ENCODE assay signal across 8 cellular contexts in genomic region chr1:8314346-8315280, GRCh38. TPM values are rescaled to one million over a fixed set of nuclear protein-coding genes. Genes with fewer than 3 reads are reported as not detected.
A peak's percentile ranks its signal among the peaks of the same experiment; 100 is the strongest.
DNase-seq lines count a peak whose midpoint lies in the region; ATAC-seq and TF ChIP-seq lines count a peak whose summit lies in the region.

No MANE protein-coding gene starts in this region.

- DNase-seq in DMS114 treated with DMSO at 0.1 percent for 48 hours (lab: John Stamatoyannopoulos, UW; ENCODE audit: unreplicated experiment) (peak; percentile 26), RPMI7951 (ENCODE audit: low read depth) (peak; percentile 76), glutamatergic neuron (peak; percentile 84), posterior cingulate gyrus (peak; percentile 57 to 96 (median 79)), mesenteric fat pad (ENCODE audit: low spot score) (no peak)
- peak in 1 of 2 donors; percentile 51 for DNase-seq in activated naive CD4-positive, alpha-beta T cell treated with anti-CD3 and anti-CD28 coated beads, Interleukin-2, amount 50 U/mL, for 72 hours (ENCODE audit: low spot score in 2 of 2)

- H3K4me3 Mint-ChIP-seq in glutamatergic neuron (ENCODE audit: unreplicated experiment) = no peak overlapping the region

- TF ChIP-seq CTCF in glutamatergic neuron (IDR thresholded peaks at IDR 0.05; ENCODE audit: partially characterized antibody, unreplicated experiment) = peak; percentile 80

- intact Hi-C loops in posterior cingulate gyrus (cut with DNase I) = loop anchor here (2.0 kb wide), 1 partner anchor 284 kb away; no protein-coding TSS in a partner anchor

- 0 out of 2 replicates have a peak, but pooled peaks have one; percentile 12 for TF ChIP-seq EP300 in Ishikawa (IDR thresholded peaks at IDR 0.05; ENCODE audit: borderline replicate concordance)

- ATAC-seq in activated naive CD4-positive, alpha-beta T cell treated with anti-CD3 and anti-CD28 coated beads, Interleukin-2, amount 50 U/mL, for 72 hours = peak; percentile 35 to 63
- ATAC-seq in GM18868 (IDR thresholded peaks at IDR 0.05; ENCODE audit: unreplicated experiment) = no peak

- TF ChIP-seq RAD21 in Ishikawa (IDR thresholded peaks at IDR 0.05; ENCODE audit: low read depth) = peak; percentile 100

- no peaks in the 10 kb centered on the region for H3K36me3 Mint-ChIP-seq in activated naive CD4-positive, alpha-beta T cell treated with anti-CD3 and anti-CD28 coated beads, Interleukin-2, amount 50 U/mL, for 72 hours
- no peaks in the 10 kb centered on the region for H3K36me3 Mint-ChIP-seq in glutamatergic neuron (ENCODE audit: unreplicated experiment)

- peaks cover 6% of the 10 kb centered on the region for H3K4me1 Mint-ChIP-seq in glutamatergic neuron (ENCODE audit: low read depth, unreplicated experiment)

- no peak overlapping the region for H3K27ac Mint-ChIP-seq in activated naive CD4-positive, alpha-beta T cell treated with anti-CD3 and anti-CD28 coated beads, Interleukin-2, amount 50 U/mL, for 72 hours
- H3K27ac Mint-ChIP-seq in glutamatergic neuron (ENCODE audit: unreplicated experiment) = no peak overlapping the region

- H3K27me3 Mint-ChIP-seq in glutamatergic neuron (ENCODE audit: unreplicated experiment) = peaks cover 11% of the 10 kb centered on the region

- no peaks in the 10 kb centered on the region for H3K9me3 Mint-ChIP-seq in activated naive CD4-positive, alpha-beta T cell treated with anti-CD3 and anti-CD28 coated beads, Interleukin-2, amount 50 U/mL, for 72 hours
- H3K9me3 Mint-ChIP-seq in glutamatergic neuron (ENCODE audit: unreplicated experiment) = peaks cover 2% of the 10 kb centered on the region

TF ChIP-seq in Ishikawa, 13 proteins besides CTCF, POLR2A, EP300 and RAD21:
- TF ChIP-seq TCF12 (IDR thresholded peaks at IDR 0.05; ENCODE audit: low read depth) (no peak), CEBPB (IDR thresholded peaks at IDR 0.05) (no peak), FOXM1 (IDR thresholded peaks at IDR 0.05; ENCODE audit: borderline replicate concordance, low read depth) (no peak), TAF1 (IDR thresholded peaks at IDR 0.05; ENCODE audit: low read depth) (no peak), ZBTB7A (IDR thresholded peaks at IDR 0.05; ENCODE audit: low read depth) (no peak), TEAD4 (IDR thresholded peaks at IDR 0.05) (no peak), MAX (IDR thresholded peaks at IDR 0.05) (no peak), CREB1 (IDR thresholded peaks at IDR 0.05; ENCODE audit: low read depth) (no peak), YY1 (IDR thresholded peaks at IDR 0.05; ENCODE audit: low read depth) (no peak), NFIC (IDR thresholded peaks at IDR 0.05) (no peak), EGR1 (IDR thresholded peaks at IDR 0.05) (no peak)
- TF ChIP-seq, protein P1, sequence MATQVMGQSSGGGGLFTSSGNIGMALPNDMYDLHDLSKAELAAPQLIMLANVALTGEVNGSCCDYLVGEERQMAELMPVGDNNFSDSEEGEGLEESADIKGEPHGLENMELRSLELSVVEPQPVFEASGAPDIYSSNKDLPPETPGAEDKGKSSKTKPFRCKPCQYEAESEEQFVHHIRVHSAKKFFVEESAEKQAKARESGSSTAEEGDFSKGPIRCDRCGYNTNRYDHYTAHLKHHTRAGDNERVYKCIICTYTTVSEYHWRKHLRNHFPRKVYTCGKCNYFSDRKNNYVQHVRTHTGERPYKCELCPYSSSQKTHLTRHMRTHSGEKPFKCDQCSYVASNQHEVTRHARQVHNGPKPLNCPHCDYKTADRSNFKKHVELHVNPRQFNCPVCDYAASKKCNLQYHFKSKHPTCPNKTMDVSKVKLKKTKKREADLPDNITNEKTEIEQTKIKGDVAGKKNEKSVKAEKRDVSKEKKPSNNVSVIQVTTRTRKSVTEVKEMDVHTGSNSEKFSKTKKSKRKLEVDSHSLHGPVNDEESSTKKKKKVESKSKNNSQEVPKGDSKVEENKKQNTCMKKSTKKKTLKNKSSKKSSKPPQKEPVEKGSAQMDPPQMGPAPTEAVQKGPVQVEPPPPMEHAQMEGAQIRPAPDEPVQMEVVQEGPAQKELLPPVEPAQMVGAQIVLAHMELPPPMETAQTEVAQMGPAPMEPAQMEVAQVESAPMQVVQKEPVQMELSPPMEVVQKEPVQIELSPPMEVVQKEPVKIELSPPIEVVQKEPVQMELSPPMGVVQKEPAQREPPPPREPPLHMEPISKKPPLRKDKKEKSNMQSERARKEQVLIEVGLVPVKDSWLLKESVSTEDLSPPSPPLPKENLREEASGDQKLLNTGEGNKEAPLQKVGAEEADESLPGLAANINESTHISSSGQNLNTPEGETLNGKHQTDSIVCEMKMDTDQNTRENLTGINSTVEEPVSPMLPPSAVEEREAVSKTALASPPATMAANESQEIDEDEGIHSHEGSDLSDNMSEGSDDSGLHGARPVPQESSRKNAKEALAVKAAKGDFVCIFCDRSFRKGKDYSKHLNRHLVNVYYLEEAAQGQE (IDR thresholded peaks at IDR 0.05; ENCODE audit: low read depth) = no peak
- TF ChIP-seq, protein P2, sequence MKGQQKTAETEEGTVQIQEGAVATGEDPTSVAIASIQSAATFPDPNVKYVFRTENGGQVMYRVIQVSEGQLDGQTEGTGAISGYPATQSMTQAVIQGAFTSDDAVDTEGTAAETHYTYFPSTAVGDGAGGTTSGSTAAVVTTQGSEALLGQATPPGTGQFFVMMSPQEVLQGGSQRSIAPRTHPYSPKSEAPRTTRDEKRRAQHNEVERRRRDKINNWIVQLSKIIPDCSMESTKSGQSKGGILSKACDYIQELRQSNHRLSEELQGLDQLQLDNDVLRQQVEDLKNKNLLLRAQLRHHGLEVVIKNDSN (IDR thresholded peaks at IDR 0.05) = no peak
TF ChIP-seq in Ishikawa: peak in this region for 0.

RNA-seq across cellular contexts. Expression of gene SLC45A1, which starts 3.3 kb away (rescaled TPM):
- 0.20 and 0.84 TPM in 2 replicates for total RNA-seq in RPMI7951 (2014; rRNA removed; shearing (Covaris generic))
- total RNA-seq in activated naive CD4-positive, alpha-beta T cell treated with anti-CD3 and anti-CD28 coated beads, Interleukin-2, amount 50 U/mL, for 72 hours = under 1 TPM; 0.20 to 0.43 TPM
- total RNA-seq in glutamatergic neuron (ENCODE audit: unreplicated experiment) (6.1 TPM), mesenteric fat pad (2.0 TPM)
